ENCODE assay signal across 8 cellular contexts in the genomic region with DNA sequence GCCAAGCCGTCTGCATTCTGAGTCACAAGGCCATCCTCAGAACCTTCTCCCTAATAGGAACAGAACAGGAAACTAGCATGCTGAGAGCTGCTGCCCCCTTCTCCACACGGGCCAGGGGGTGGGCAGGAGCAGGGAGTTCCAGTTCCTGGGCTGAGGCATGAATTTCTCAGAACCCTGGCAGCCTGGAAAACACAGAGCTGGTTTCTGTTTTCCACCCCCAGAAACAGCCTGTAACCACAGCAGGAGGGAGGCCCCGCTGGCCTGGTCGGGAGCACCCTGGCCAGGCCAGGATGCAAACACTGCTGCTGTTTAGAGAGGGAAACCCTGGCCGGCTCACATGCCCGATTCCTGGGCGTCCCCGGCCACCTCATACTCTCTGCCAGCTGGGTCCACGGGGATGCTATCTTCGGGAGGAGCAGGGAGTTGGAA.
DNase-seq lines count a peak whose midpoint lies in the region; ATAC-seq and TF ChIP-seq lines count a peak whose summit lies in the region.

No MANE protein-coding gene starts in this region.

- peaks cover 14% of the 10 kb centered on the region for H3K4me1 ChIP-seq in A673 (ENCODE audit: insufficient read depth, low read length, poor library complexity, severe bottlenecking)
- H3K4me1 ChIP-seq in effector memory CD4-positive, alpha-beta T cell (ENCODE audit: control insufficient read depth, insufficient read depth, low read length, poor library complexity, severe bottlenecking), result peaks cover 42% of the 10 kb centered on the region
- no peaks in the 10 kb centered on the region for H3K4me1 ChIP-seq in PC-3 (ENCODE audit: insufficient read depth, low read length)

- no peak overlapping the region for H2AFZ ChIP-seq in PC-3 (ENCODE audit: low read length)

- intact Hi-C loops in A673 (cut with micrococcal nuclease; ENCODE audit: unreplicated experiment), result loop anchor here (10.0 kb wide), 1 partner anchor 182 kb away; no protein-coding TSS in a partner anchor
- intact Hi-C loops in PC-3 (cut with micrococcal nuclease), result no loop called here

- no peaks in the 10 kb centered on the region for H4K20me1 ChIP-seq in PC-3 (ENCODE audit: low read length)

- CTCF ChIA-PET in A673 (lab: Charles Lee), result interaction anchor here (0.6 to 2.5 kb wide), 3 partner anchors 183 to 212 kb away, joined by 4 to 20 read pairs (median 6); no protein-coding TSS in a partner anchor
- CTCF ChIA-PET in PC-3 (lab: Charles Lee), result interaction anchor here (0.6 to 1.1 kb wide), 2 partner anchors 35 to 183 kb away, joined by 4 to 17 read pairs; no protein-coding TSS in a partner anchor

- no TSS peak for BruUV-seq in A673 (replicated peaks; lab: Mats Ljungman, UMichigan)
- BruUV-seq in PC-3 (replicated peaks; lab: Mats Ljungman, UMichigan), result no TSS peak

- H3F3A ChIP-seq in PC-3 (ENCODE audit: low read length, unreplicated experiment), result no peaks in the 10 kb centered on the region

- no peak for ATAC-seq in PC-3

- TF ChIP-seq CTCF in A673 (conservative IDR thresholded peaks at IDR 0.05; ENCODE audit: low read depth, low read length) (no peak), PC-3 (conservative IDR thresholded peaks at IDR 0.05; ENCODE audit: low read depth, low read length) (no peak)

- no peaks in the 10 kb centered on the region for H3K9me2 ChIP-seq in PC-3 (replicated peaks; ENCODE audit: low read length)

- H3K9ac ChIP-seq in PC-3 (ENCODE audit: low read length), result no peak overlapping the region

- no peak overlapping the region for H3K4me2 ChIP-seq in PC-3 (ENCODE audit: low read length)

- POLR2A ChIA-PET in A673 (lab: Charles Lee; ENCODE audit: low non-redundant PET), result no interaction called here
- POLR2A ChIA-PET in PC-3 (lab: Charles Lee; ENCODE audit: unreplicated experiment), result no interaction called here

- H3K9me3 ChIP-seq in A673 (ENCODE audit: low read depth, low read length, poor library complexity, severe bottlenecking), result no peaks in the 10 kb centered on the region
- no peaks in the 10 kb centered on the region for H3K9me3 ChIP-seq in effector memory CD4-positive, alpha-beta T cell (ENCODE audit: control insufficient read depth, low read length)
- no peaks in the 10 kb centered on the region for H3K9me3 ChIP-seq in PC-3 (ENCODE audit: low read length)

- H3K4me3 ChIP-seq in A673 (ENCODE audit: low read depth, low read length, poor library complexity, severe bottlenecking) (no peak overlapping the region), PC-3 (ENCODE audit: low read length) (no peak overlapping the region)
- H3K4me3 ChIP-seq in effector memory CD4-positive, alpha-beta T cell (ENCODE audit: insufficient read depth, low read depth, low read length, poor library complexity, severe bottlenecking), result no peak overlapping the region

- H3K27me3 ChIP-seq in A673 (replicated peaks; ENCODE audit: insufficient read depth, low read depth, low read length, poor library complexity), result no peaks in the 10 kb centered on the region
- no peaks in the 10 kb centered on the region for H3K27me3 ChIP-seq in effector memory CD4-positive, alpha-beta T cell (replicated peaks; ENCODE audit: control insufficient read depth, insufficient read depth, low read length, poor library complexity, severe bottlenecking)
- H3K27me3 ChIP-seq in PC-3 (ENCODE audit: low read length), result no peaks in the 10 kb centered on the region

- H3K36me3 ChIP-seq in A673 (ENCODE audit: insufficient read depth, low read length, poor library complexity, severe bottlenecking), result no peaks in the 10 kb centered on the region
- peaks cover 13% of the 10 kb centered on the region for H3K36me3 ChIP-seq in effector memory CD4-positive, alpha-beta T cell (ENCODE audit: control insufficient read depth, insufficient read depth, low read length)
- peaks cover 6% of the 10 kb centered on the region; the same call in 1 of the 2 replicates for H3K36me3 ChIP-seq in PC-3 (ENCODE audit: low read depth, low read length)

- peak; percentile 54 for DNase-seq in A673 (ENCODE audit: low spot score)
- DNase-seq in M059J (ENCODE audit: low read depth), result peak; percentile 26
- no peak for DNase-seq in effector memory CD4-positive, alpha-beta T cell
- peak; percentile 60 for DNase-seq in myocyte (ENCODE audit: low read depth)
- DNase-seq in globus pallidus (ENCODE audit: low spot score), result no peak
- DNase-seq in NCI-H2081 treated with DMSO at 0.1 percent for 48 hours (lab: John Stamatoyannopoulos, UW), result no peak
- DNase-seq in NCI-H146 (lab: John Stamatoyannopoulos, UW), result no peak
- no peak for DNase-seq in PC-3

- no peaks in the 10 kb centered on the region for H3K79me2 ChIP-seq in PC-3 (ENCODE audit: low read length)

- H3K27ac ChIP-seq in A673 (ENCODE audit: low read depth, low read length, poor library complexity, severe bottlenecking), result peak overlapping the region; percentile 43
- H3K27ac ChIP-seq in effector memory CD4-positive, alpha-beta T cell (ENCODE audit: insufficient read depth, low read length, poor library complexity, severe bottlenecking), result peak overlapping the region; percentile 3
- H3K27ac ChIP-seq in PC-3 (ENCODE audit: low read length), result no peak overlapping the region

Comparison
In these comparisons a context has a peak if more than half of its experiments do, and no peak if none do; other contexts are left out.
1. DNase-seq: peak in A673 (single experiment), M059J (single experiment) and myocyte (single experiment); none in effector memory CD4-positive, alpha-beta T cell (0 of 3), globus pallidus (single experiment), NCI-H2081 treated with DMSO at 0.1 percent for 48 hours (single experiment), NCI-H146 (single experiment) and PC-3 (single experiment).